Comparison of ENCODE assay signal across 1 cellular context in the genomic region with DNA sequence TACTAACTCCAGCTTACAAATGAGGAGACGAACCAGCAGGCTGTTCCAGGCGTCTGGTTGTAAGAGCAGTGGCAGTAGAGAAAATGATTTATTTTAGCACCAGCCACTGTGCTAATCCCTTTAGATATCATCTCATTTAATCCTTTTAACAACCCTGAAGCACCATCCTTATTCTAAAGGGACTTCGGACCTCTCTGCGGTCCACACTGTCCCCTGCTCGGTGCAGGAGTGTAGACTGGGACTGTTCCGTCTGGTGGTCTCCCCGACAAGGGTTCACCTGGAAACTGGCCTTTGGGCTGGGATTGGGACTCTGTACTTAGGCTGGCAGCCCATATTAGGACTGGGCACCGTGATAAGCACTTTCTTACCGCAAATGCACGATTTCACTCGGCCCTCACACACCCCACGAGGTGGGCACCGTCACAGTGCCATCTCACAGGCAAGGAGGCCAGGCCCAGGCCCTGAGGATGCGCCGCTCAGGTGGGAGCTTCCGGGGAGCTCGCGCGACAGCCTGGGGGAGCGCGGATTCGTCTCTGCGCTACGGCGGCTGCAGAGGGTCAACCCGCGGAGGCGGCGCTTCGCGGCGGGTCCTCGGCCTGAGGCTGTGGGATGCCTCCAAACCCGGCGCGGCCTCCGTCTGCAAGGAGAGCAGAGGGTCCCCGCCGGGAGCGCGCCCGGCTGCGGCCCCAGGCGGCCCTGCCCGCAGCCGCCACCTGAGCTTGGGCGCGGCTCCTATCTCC.
TF ChIP-seq lines count a peak whose summit lies in the region.

No MANE protein-coding gene starts in this region.

TF ChIP-seq in K562, 482 proteins besides CTCF, POLR2A, EP300 and RAD21 (continued from another document):
- TF ChIP-seq ID3 (CRISPR knock-in tag; IDR thresholded peaks at IDR 0.05) (no peak), ID3 (tag; IDR thresholded peaks at IDR 0.05) (0 out of 2 replicates have a peak, but pooled peaks have one; percentile 54), PRPF4 (IDR thresholded peaks at IDR 0.05; ENCODE audit: insufficient read depth, low read depth, low read length, poor library complexity, severe bottlenecking) (no peak), LARP7 (IDR thresholded peaks at IDR 0.05) (0 out of 2 replicates have a peak, but pooled peaks have one; percentile 30), ZNF75A (CRISPR knock-in tag; IDR thresholded peaks at IDR 0.05) (no peak), STAG1 (CRISPR knock-in tag; IDR thresholded peaks at IDR 0.05; ENCODE audit: borderline replicate concordance) (no peak), CBX1 (IDR thresholded peaks at IDR 0.05; ENCODE audit: low read depth) (peak; percentile 88; the same call in 1 of the 2 replicates), ZNF24 (IDR thresholded peaks at IDR 0.05) (peak; percentile 37; the same call in 1 of the 2 replicates), IRF2 (CRISPR knock-in tag; IDR thresholded peaks at IDR 0.05) (no peak), ZBTB1 (CRISPR knock-in tag; IDR thresholded peaks at IDR 0.05; ENCODE audit: borderline replicate concordance, low read depth) (0 out of 2 replicates have a peak, but pooled peaks have one; percentile 34), SIN3B (IDR thresholded peaks at IDR 0.05; ENCODE audit: low read depth) (peak; percentile 62), TFAP4 (CRISPR knock-in tag; IDR thresholded peaks at IDR 0.05; ENCODE audit: borderline replicate concordance) (peak; percentile 82), ZNF407 (IDR thresholded peaks at IDR 0.05; ENCODE audit: low read depth) (peak; percentile 95), BRD9 (IDR thresholded peaks at IDR 0.05; ENCODE audit: low read depth, partially characterized antibody) (peak; percentile 58), PHF20 (IDR thresholded peaks at IDR 0.05; ENCODE audit: partially characterized antibody) (peak; percentile 84), ZBED1 (IDR thresholded peaks at IDR 0.05) (no peak), ZNF263 (CRISPR knock-in tag; IDR thresholded peaks at IDR 0.05; ENCODE audit: borderline replicate concordance) (peak; percentile 44; the same call in 1 of the 2 replicates), KDM5B (IDR thresholded peaks at IDR 0.05; ENCODE audit: insufficient replicate concordance, low read depth, low read length) (peak; percentile 70), MBD2 (IDR thresholded peaks at IDR 0.05; ENCODE audit: borderline replicate concordance, low read depth) (peak; percentile 41; the same call in 1 of the 2 replicates), HDAC8 (tag; IDR thresholded peaks at IDR 0.05) (no peak), ADNP (tag; IDR thresholded peaks at IDR 0.05) (no peak), ZNF431 (CRISPR knock-in tag; IDR thresholded peaks at IDR 0.05) (no peak), ESRRA (IDR thresholded peaks at IDR 0.05; ENCODE audit: borderline replicate concordance, low read depth) (peak; percentile 7; the same call in 1 of the 2 replicates), RB1 (IDR thresholded peaks at IDR 0.05; ENCODE audit: low read depth) (peak; percentile 68; the same call in 1 of the 2 replicates), ZFP30 (CRISPR knock-in tag; IDR thresholded peaks at IDR 0.05; ENCODE audit: borderline replicate concordance) (no peak), SPI1 (IDR thresholded peaks at IDR 0.05; ENCODE audit: borderline replicate concordance, low read depth, low read length) (no peak), NFYB (IDR thresholded peaks at IDR 0.05; ENCODE audit: extremely low read depth, insufficient read length) (no peak), ZNF778 (CRISPR knock-in tag; IDR thresholded peaks at IDR 0.05) (no peak), USF2 (CRISPR knock-in tag; IDR thresholded peaks at IDR 0.05) (peak; percentile 11; the same call in 1 of the 2 replicates), KAT7 (CRISPR knock-in tag; IDR thresholded peaks at IDR 0.05; ENCODE audit: borderline replicate concordance) (peak; percentile 88; the same call in 1 of the 2 replicates), TOE1 (IDR thresholded peaks at IDR 0.05; ENCODE audit: borderline replicate concordance) (peak; percentile 58; the same call in 1 of the 2 replicates), TOE1 (CRISPR knock-in tag; IDR thresholded peaks at IDR 0.05; ENCODE audit: borderline replicate concordance, low read depth) (no peak), ZFP36 (IDR thresholded peaks at IDR 0.05; ENCODE audit: low read depth, low read length, partially characterized antibody) (no peak), KLF16 (IDR thresholded peaks at IDR 0.05) (peak; percentile 68), BRD4 (IDR thresholded peaks at IDR 0.05) (peak; percentile 31; the same call in 1 of the 2 replicates)
- TF ChIP-seq, protein P1, sequence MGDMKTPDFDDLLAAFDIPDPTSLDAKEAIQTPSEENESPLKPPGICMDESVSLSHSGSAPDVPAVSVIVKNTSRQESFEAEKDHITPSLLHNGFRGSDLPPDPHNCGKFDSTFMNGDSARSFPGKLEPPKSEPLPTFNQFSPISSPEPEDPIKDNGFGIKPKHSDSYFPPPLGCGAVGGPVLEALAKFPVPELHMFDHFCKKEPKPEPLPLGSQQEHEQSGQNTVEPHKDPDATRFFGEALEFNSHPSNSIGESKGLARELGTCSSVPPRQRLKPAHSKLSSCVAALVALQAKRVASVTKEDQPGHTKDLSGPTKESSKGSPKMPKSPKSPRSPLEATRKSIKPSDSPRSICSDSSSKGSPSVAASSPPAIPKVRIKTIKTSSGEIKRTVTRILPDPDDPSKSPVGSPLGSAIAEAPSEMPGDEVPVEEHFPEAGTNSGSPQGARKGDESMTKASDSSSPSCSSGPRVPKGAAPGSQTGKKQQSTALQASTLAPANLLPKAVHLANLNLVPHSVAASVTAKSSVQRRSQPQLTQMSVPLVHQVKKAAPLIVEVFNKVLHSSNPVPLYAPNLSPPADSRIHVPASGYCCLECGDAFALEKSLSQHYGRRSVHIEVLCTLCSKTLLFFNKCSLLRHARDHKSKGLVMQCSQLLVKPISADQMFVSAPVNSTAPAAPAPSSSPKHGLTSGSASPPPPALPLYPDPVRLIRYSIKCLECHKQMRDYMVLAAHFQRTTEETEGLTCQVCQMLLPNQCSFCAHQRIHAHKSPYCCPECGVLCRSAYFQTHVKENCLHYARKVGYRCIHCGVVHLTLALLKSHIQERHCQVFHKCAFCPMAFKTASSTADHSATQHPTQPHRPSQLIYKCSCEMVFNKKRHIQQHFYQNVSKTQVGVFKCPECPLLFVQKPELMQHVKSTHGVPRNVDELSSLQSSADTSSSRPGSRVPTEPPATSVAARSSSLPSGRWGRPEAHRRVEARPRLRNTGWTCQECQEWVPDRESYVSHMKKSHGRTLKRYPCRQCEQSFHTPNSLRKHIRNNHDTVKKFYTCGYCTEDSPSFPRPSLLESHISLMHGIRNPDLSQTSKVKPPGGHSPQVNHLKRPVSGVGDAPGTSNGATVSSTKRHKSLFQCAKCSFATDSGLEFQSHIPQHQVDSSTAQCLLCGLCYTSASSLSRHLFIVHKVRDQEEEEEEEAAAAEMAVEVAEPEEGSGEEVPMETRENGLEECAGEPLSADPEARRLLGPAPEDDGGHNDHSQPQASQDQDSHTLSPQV (IDR thresholded peaks at IDR 0.05) = peak; percentile 70; the same call in 1 of the 2 replicates
- TF ChIP-seq, protein P2, sequence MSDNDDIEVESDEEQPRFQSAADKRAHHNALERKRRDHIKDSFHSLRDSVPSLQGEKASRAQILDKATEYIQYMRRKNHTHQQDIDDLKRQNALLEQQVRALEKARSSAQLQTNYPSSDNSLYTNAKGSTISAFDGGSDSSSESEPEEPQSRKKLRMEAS (CRISPR knock-in tag; IDR thresholded peaks at IDR 0.05) = peak; percentile 52; the same call in 1 of the 2 replicates
- TF ChIP-seq, protein P3, sequence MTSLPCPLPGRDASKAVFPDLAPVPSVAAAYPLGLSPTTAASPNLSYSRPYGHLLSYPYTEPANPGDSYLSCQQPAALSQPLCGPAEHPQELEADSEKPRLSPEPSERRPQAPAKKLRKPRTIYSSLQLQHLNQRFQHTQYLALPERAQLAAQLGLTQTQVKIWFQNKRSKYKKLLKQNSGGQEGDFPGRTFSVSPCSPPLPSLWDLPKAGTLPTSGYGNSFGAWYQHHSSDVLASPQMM (CRISPR knock-in tag; IDR thresholded peaks at IDR 0.05) = no peak
- TF ChIP-seq, protein P4, sequence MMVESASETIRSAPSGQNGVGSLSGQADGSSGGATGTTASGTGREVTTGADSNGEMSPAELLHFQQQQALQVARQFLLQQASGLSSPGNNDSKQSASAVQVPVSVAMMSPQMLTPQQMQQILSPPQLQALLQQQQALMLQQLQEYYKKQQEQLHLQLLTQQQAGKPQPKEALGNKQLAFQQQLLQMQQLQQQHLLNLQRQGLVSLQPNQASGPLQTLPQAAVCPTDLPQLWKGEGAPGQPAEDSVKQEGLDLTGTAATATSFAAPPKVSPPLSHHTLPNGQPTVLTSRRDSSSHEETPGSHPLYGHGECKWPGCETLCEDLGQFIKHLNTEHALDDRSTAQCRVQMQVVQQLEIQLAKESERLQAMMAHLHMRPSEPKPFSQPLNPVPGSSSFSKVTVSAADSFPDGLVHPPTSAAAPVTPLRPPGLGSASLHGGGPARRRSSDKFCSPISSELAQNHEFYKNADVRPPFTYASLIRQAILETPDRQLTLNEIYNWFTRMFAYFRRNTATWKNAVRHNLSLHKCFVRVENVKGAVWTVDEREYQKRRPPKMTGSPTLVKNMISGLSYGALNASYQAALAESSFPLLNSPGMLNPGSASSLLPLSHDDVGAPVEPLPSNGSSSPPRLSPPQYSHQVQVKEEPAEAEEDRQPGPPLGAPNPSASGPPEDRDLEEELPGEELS (CRISPR knock-in tag; IDR thresholded peaks at IDR 0.05; ENCODE audit: borderline replicate concordance) = no peak; the same call in 1 of the 2 replicates
TF ChIP-seq in K562: peak in this region for 125.
